Comparison of ENCODE assay signal across 19 cellular contexts in the genomic region with DNA sequence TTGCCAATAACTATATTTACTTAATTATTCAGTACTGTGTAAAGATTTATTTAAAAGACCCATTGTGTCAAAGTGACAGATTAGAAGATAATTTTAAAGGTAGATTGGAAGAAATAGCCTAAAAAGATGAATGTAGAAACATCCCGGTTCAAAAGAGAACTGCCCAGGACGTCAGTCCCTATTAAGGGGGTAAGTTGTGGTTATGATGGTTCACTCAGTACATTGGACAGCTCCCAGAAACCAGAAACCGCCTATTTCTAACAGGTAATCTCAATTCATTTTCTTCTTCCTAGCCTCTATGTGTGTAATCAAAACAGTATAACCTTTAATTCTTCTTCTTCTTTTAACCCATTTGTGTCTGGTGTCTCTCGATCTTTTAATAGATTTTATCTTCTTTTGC. TPM values are rescaled to one million over a fixed set of nuclear protein-coding genes. Genes with fewer than 3 reads are reported as not detected.
DNase-seq lines count a peak whose midpoint lies in the region; ATAC-seq and TF ChIP-seq lines count a peak whose summit lies in the region.
"Had no signal": no experiment of that assay in that cellular context is flagged by ENCODE, and none has a peak within 500 bp of the region (broad histone marks: within the 10 kb centered on the region; RNA-seq: fewer than 3 reads in every experiment).

No MANE protein-coding gene starts in this region.

- DNase-seq in DMS 273 (lab: John Stamatoyannopoulos, UW; ENCODE audit: unreplicated experiment): peak; percentile 42
- DNase-seq in DMS 273 treated with DMSO at 0.1 percent for 48 hours (lab: John Stamatoyannopoulos, UW): no peak
- DNase-seq in PC-3: peak; percentile 46
- peak; percentile 39 to 40 for DNase-seq in fibroblast of lung (ENCODE audit: low read depth in 2 of 2)
- DNase-seq in retina: peak; percentile 31
- no peak for DNase-seq in germinal center (ENCODE audit: low spot score)
- DNase-seq in omental fat pad (ENCODE audit: low spot score): no peak
- DNase-seq: activated CD4-positive, alpha-beta T cell treated with anti-CD3 and anti-CD28 coated beads, Interleukin-2, amount 50 U/mL, for 1 hour; activated naive CD4-positive, alpha-beta T cell treated with Interleukin-2 at 50 U/mL for 16 hours; DMS79; naive thymus-derived CD8-positive, alpha-beta T cell; NCI-H510A treated with DMSO at 0.1 percent for 48 hours; stimulated activated CD4-positive, alpha-beta T cell treated with anti-CD3 and anti-CD28 coated beads, Interleukin-12 subunit alpha, Interleukin-12 subunit beta, amount 100 ng/mL, for 4 hours; stimulated activated CD8-positive, alpha-beta memory T cell treated with anti-CD3 and anti-CD28 coated beads, Interleukin-4, amount 100 ng/mL, for 48 hours had no signal

- BruUV-seq in PC-3 (replicated peaks; lab: Mats Ljungman, UMichigan): no TSS peak

- H3K27ac ChIP-seq in PC-3 (ENCODE audit: low read length) (no peak overlapping the region), fibroblast of lung (ENCODE audit: insufficient read depth, low read length) (no peak overlapping the region)
- H3K27ac ChIP-seq: 22Rv1, SK-N-MC had no signal

- H3K27me3 ChIP-seq in PC-3 (ENCODE audit: low read length) (no peaks in the 10 kb centered on the region), fibroblast of lung (ENCODE audit: control insufficient read depth, insufficient read depth, low read length) (peaks cover 25% of the 10 kb centered on the region)

- no peak overlapping the region for H3K4me2 ChIP-seq in PC-3 (ENCODE audit: low read length)
- H3K4me2 ChIP-seq in fibroblast of lung (ENCODE audit: extremely low read depth, insufficient read depth, low read length): no peak overlapping the region

- POLR2A ChIA-PET in PC-3 (lab: Charles Lee; ENCODE audit: unreplicated experiment): interaction anchor here (0.6 kb wide), 1 partner anchor 28 kb away, joined by 5 read pairs; no protein-coding TSS in a partner anchor

- intact Hi-C loops in PC-3 (cut with micrococcal nuclease): loop anchor here (1.0 kb wide), 1 partner anchor 69 kb away; no protein-coding TSS in a partner anchor

- H3K36me3 ChIP-seq in PC-3 (ENCODE audit: low read depth, low read length) (no peaks in the 10 kb centered on the region), fibroblast of lung (ENCODE audit: control insufficient read depth, insufficient read depth, low read length) (no peaks in the 10 kb centered on the region)

- H3K4me3 ChIP-seq in PC-3 (ENCODE audit: low read length): no peak overlapping the region
- H3K4me3 ChIP-seq in fibroblast of lung (replicated peaks in 1 of 4; ENCODE audit: control extremely low read depth in 1 of 4, insufficient read depth in 1 of 4, low read depth in 3 of 4, low read length in 4 of 4): no peak overlapping the region
- H3K4me3 ChIP-seq: SK-N-MC had no signal

- peak; percentile 85 for ATAC-seq in PC-3
- ATAC-seq in GM19023 (IDR thresholded peaks at IDR 0.05; ENCODE audit: unreplicated experiment): no peak
- no peak for ATAC-seq in omental fat pad (ENCODE audit: low FRiP score)
- ATAC-seq: naive thymus-derived CD8-positive, alpha-beta T cell had no signal

- H3K9me3 ChIP-seq in PC-3 (ENCODE audit: low read length): no peaks in the 10 kb centered on the region
- no peaks in the 10 kb centered on the region for H3K9me3 ChIP-seq in fibroblast of lung (ENCODE audit: control insufficient read depth, insufficient read depth, low read depth, low read length)

- H3K9ac ChIP-seq in PC-3 (ENCODE audit: low read length) (no peak overlapping the region), fibroblast of lung (ENCODE audit: insufficient read depth, low read length) (no peak overlapping the region)

- H3K79me2 ChIP-seq in PC-3 (ENCODE audit: low read length): no peaks in the 10 kb centered on the region
- no peaks in the 10 kb centered on the region for H3K79me2 ChIP-seq in fibroblast of lung (ENCODE audit: control insufficient read depth, insufficient read depth, low read length)

- H3K4me1 ChIP-seq in PC-3 (ENCODE audit: insufficient read depth, low read length) (0 out of 2 replicates have a peak, but pooled peaks cover 1% of the 10 kb centered on the region), fibroblast of lung (ENCODE audit: control insufficient read depth, extremely low read depth, insufficient read depth, low read length) (no peaks in the 10 kb centered on the region)

- H3F3A ChIP-seq in PC-3 (ENCODE audit: low read length, unreplicated experiment): no peaks in the 10 kb centered on the region

- no peak overlapping the region for H2AFZ ChIP-seq in PC-3 (ENCODE audit: low read length)
- no peak overlapping the region for H2AFZ ChIP-seq in fibroblast of lung (ENCODE audit: low read length)

- CTCF ChIA-PET in PC-3 (lab: Charles Lee): no interaction called here

- no peak for TF ChIP-seq CTCF in PC-3 (conservative IDR thresholded peaks at IDR 0.05; ENCODE audit: low read depth, low read length)
- no peak for TF ChIP-seq CTCF in fibroblast of lung (conservative IDR thresholded peaks at IDR 0.05 in 1 of 2, IDR thresholded peaks at IDR 0.05 in 1 of 2; ENCODE audit: low read depth in 1 of 2, low read length in 2 of 2)
- no peak for TF ChIP-seq CTCF in omental fat pad (IDR thresholded peaks at IDR 0.05)

- no peaks in the 10 kb centered on the region for H4K20me1 ChIP-seq in PC-3 (ENCODE audit: low read length)
- H4K20me1 ChIP-seq in fibroblast of lung (ENCODE audit: control insufficient read depth, extremely low read depth, insufficient read depth, low read length): no peaks in the 10 kb centered on the region

- no peaks in the 10 kb centered on the region for H3K9me2 ChIP-seq in PC-3 (replicated peaks; ENCODE audit: low read length)

RNA-seq across cellular contexts. Expression of gene FERD3L, which starts 1.5 kb away (rescaled TPM):
- total RNA-seq in PC-3 (2014; rRNA removed) (not detected in 2 replicates), fibroblast of lung (not detected in 2 replicates), omental fat pad (not detected)
- polyA plus RNA-seq in fibroblast of lung: not detected in 2 replicates
- polyA plus RNA-seq in fibroblast of lung (2012): not detected in 2 replicates
- not detected in 2 replicates for polyA minus RNA-seq in fibroblast of lung (ENCODE audit: low replicate concordance)
- total RNA-seq: dermis microvascular lymphatic vessel endothelial cell; naive thymus-derived CD8-positive, alpha-beta T cell had no signal
- polyA plus RNA-seq: IgD-negative memory B cell; naive thymus-derived CD8-positive, alpha-beta T cell had no signal

RNA-seq across cellular contexts. Expression of gene TWIST1, which starts 29.3 kb away (rescaled TPM):
- total RNA-seq in PC-3 (2014; rRNA removed): 15.7 and 22.3 TPM in 2 replicates
- 23.9 and 31.2 TPM in 2 replicates for total RNA-seq in fibroblast of lung
- polyA plus RNA-seq in fibroblast of lung: 3.6 and 7.2 TPM in 2 replicates
- 6.7 and 13.5 TPM in 2 replicates for polyA plus RNA-seq in fibroblast of lung (2012)
- 4.0 and 5.1 TPM in 2 replicates for polyA minus RNA-seq in fibroblast of lung (ENCODE audit: low replicate concordance)
- 10 to 100 TPM in 2 of 4 donors, 1 to 10 TPM in 2; 5.4 to 14.8 (median 9.9) TPM for total RNA-seq in omental fat pad
- total RNA-seq: dermis microvascular lymphatic vessel endothelial cell; naive thymus-derived CD8-positive, alpha-beta T cell had no signal
- polyA plus RNA-seq: IgD-negative memory B cell; naive thymus-derived CD8-positive, alpha-beta T cell had no signal

Comparison
In these comparisons a context has a peak if more than half of its experiments do, and no peak if none do; other contexts are left out.
1. DNase-seq: peak in DMS 273 (single experiment), PC-3 (single experiment), fibroblast of lung (2 of 2) and retina (single experiment); none in DMS 273 treated with DMSO at 0.1 percent for 48 hours (single experiment), germinal center (single experiment) and omental fat pad (single experiment).